1 cellular context compared by ENCODE assay signal in the genomic region with DNA sequence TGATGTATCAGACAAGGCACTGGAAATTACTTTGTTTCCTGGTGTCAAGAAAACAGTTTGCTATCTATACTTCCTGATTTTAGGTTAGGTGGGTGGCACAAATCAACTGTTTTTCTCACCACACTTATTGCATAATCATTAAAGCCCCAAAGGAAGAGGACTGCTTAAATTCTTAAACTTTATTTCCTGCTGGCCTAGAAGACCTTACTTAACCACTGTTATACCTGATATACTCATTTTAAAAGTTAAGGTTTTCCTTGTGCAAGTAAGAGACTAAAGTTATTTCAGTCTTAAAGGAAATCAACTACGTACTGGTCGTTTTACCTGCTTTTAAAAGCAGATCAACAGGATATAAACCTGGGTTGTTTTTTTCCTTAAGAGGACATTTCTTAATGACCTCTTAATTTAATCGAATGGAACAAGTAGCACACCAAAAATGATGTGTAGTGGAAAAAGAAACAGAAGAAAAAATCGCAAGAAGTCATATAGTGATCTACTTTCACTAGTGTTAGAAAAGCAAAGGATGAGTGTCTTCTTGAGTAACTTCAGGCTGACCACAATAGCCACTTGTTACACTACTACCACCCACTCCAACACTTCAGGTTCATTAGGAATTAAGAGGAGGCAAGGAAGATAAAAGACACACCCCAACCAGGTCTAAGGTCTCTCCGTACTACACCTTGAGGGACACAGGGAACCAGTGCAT.
TF ChIP-seq lines count a peak whose summit lies in the region.

No MANE protein-coding gene starts in this region.

TF ChIP-seq in HepG2, 621 proteins besides CTCF, POLR2A, EP300 and RAD21 (continued from another document):
- TF ChIP-seq, protein P1, sequence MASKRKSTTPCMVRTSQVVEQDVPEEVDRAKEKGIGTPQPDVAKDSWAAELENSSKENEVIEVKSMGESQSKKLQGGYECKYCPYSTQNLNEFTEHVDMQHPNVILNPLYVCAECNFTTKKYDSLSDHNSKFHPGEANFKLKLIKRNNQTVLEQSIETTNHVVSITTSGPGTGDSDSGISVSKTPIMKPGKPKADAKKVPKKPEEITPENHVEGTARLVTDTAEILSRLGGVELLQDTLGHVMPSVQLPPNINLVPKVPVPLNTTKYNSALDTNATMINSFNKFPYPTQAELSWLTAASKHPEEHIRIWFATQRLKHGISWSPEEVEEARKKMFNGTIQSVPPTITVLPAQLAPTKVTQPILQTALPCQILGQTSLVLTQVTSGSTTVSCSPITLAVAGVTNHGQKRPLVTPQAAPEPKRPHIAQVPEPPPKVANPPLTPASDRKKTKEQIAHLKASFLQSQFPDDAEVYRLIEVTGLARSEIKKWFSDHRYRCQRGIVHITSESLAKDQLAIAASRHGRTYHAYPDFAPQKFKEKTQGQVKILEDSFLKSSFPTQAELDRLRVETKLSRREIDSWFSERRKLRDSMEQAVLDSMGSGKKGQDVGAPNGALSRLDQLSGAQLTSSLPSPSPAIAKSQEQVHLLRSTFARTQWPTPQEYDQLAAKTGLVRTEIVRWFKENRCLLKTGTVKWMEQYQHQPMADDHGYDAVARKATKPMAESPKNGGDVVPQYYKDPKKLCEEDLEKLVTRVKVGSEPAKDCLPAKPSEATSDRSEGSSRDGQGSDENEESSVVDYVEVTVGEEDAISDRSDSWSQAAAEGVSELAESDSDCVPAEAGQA (IDR thresholded peaks at IDR 0.05; ENCODE audit: low read depth): no peak
- TF ChIP-seq, protein P1 (CRISPR knock-in tag; IDR thresholded peaks at IDR 0.05; ENCODE audit: borderline replicate concordance): no peak
- TF ChIP-seq ZNF766 (CRISPR knock-in tag; IDR thresholded peaks at IDR 0.05; ENCODE audit: borderline replicate concordance) (no peak), NCOR1 (IDR thresholded peaks at IDR 0.05; ENCODE audit: borderline replicate concordance, low read length) (no peak), ZNF432 (CRISPR knock-in tag; IDR thresholded peaks at IDR 0.05; ENCODE audit: borderline replicate concordance) (no peak), ZNF546 (CRISPR knock-in tag; conservative IDR thresholded peaks at IDR 0.05) (no peak), CC2D1A (CRISPR knock-in tag; IDR thresholded peaks at IDR 0.05) (no peak), CEBPG (CRISPR knock-in tag; IDR thresholded peaks at IDR 0.05) (0 out of 2 replicates have a peak, but pooled peaks have one; percentile 18), NFYC (CRISPR knock-in tag; IDR thresholded peaks at IDR 0.05) (no peak), TARDBP (CRISPR knock-in tag; IDR thresholded peaks at IDR 0.05) (no peak), CEBPB (IDR thresholded peaks at IDR 0.05; ENCODE audit: borderline replicate concordance, low read depth, low read length) (peak; percentile 58; the same call in 1 of the 2 replicates), ZNF160 (CRISPR knock-in tag; IDR thresholded peaks at IDR 0.05) (no peak)
TF ChIP-seq in HepG2: peak in this region for 3.
